In genomic region chr5:67262956-67263355, GRCh38 we compare ENCODE assay signal across 25 cellular contexts.
"Had no signal": no experiment of that assay in that cellular context is flagged by ENCODE, and none has a peak within 500 bp of the region (broad histone marks: within the 10 kb centered on the region; RNA-seq: fewer than 3 reads in every experiment).

No MANE protein-coding gene starts in this region.

- H3K9me3 ChIP-seq: left ventricle myocardium inferior, ovary, prostate gland, spleen, suprapubic skin, thoracic aorta, tibial artery, upper lobe of right lung had no signal

- H3K36me3 ChIP-seq: left ventricle myocardium inferior, ovary, prostate gland, spleen, suprapubic skin, thoracic aorta, tibial artery, upper lobe of right lung had no signal

- H3K27ac Mint-ChIP-seq: immature natural killer cell; mesothelial cell of epicardium; natural killer cell; stimulated activated effector memory CD8-positive, alpha-beta T cell treated with anti-CD3 and anti-CD28 coated beads, Interleukin-12 subunit alpha, Interleukin-12 subunit beta, amount 100 ng/mL, for 72 hours; stimulated activated naive CD8-positive, alpha-beta T cell treated with anti-CD3 and anti-CD28 coated beads, Interleukin-15, Interleukin-2, amounts not matched to agents 100 ng/mL and 50 ng/mL, for 24 hours had no signal

- H3K9me3 Mint-ChIP-seq: natural killer cell; stimulated activated effector memory CD8-positive, alpha-beta T cell treated with anti-CD3 and anti-CD28 coated beads, Interleukin-12 subunit alpha, Interleukin-12 subunit beta, amount 100 ng/mL, for 72 hours; stimulated activated naive CD8-positive, alpha-beta T cell treated with anti-CD3 and anti-CD28 coated beads, Interleukin-15, Interleukin-2, amounts not matched to agents 100 ng/mL and 50 ng/mL, for 24 hours had no signal

- H3K4me1 ChIP-seq: prostate gland, spleen had no signal

- H3K27me3 Mint-ChIP-seq: stimulated activated naive CD8-positive, alpha-beta T cell treated with anti-CD3 and anti-CD28 coated beads, Interleukin-15, Interleukin-2, amounts not matched to agents 100 ng/mL and 50 ng/mL, for 24 hours had no signal

- H3K36me3 Mint-ChIP-seq: immature natural killer cell; mesothelial cell of epicardium; natural killer cell; stimulated activated effector memory CD8-positive, alpha-beta T cell treated with anti-CD3 and anti-CD28 coated beads, Interleukin-12 subunit alpha, Interleukin-12 subunit beta, amount 100 ng/mL, for 72 hours had no signal

- ATAC-seq: right cardiac atrium; sciatic nerve; stimulated activated effector memory CD8-positive, alpha-beta T cell treated with anti-CD3 and anti-CD28 coated beads, Interleukin-12 subunit alpha, Interleukin-12 subunit beta, amount 100 ng/mL, for 72 hours; upper lobe of right lung had no signal

- DNase-seq: hypothalamus; immature natural killer cell; kidney; left ventricle myocardium inferior; mesendoderm; naive B cell; natural killer cell; ovary; posterior cingulate gyrus; retina; right cardiac atrium; small intestine; spleen; stimulated activated CD4-positive, alpha-beta T cell treated with anti-CD3 and anti-CD28 coated beads, Interleukin-4, amount 100 ng/mL, for 24 hours; stimulated activated naive CD4-positive, alpha-beta T cell; tibial artery; upper lobe of right lung had no signal

- H3K27ac ChIP-seq: left ventricle myocardium inferior, ovary, prostate gland, spleen, suprapubic skin, thoracic aorta, tibial artery, upper lobe of right lung had no signal

- H3K4me3 ChIP-seq: left ventricle myocardium inferior, lung, ovary, prostate gland, spleen, suprapubic skin, thoracic aorta, tibial artery, upper lobe of right lung had no signal

- H3K4me3 Mint-ChIP-seq: immature natural killer cell; mesothelial cell of epicardium; naive B cell; natural killer cell; stimulated activated effector memory CD8-positive, alpha-beta T cell treated with anti-CD3 and anti-CD28 coated beads, Interleukin-12 subunit alpha, Interleukin-12 subunit beta, amount 100 ng/mL, for 72 hours; stimulated activated naive CD8-positive, alpha-beta T cell treated with anti-CD3 and anti-CD28 coated beads, Interleukin-15, Interleukin-2, amounts not matched to agents 100 ng/mL and 50 ng/mL, for 24 hours had no signal

- H3K27me3 ChIP-seq: ovary, spleen, suprapubic skin, tibial artery, upper lobe of right lung had no signal

- H3K4me1 Mint-ChIP-seq: immature natural killer cell; naive B cell; stimulated activated effector memory CD8-positive, alpha-beta T cell treated with anti-CD3 and anti-CD28 coated beads, Interleukin-12 subunit alpha, Interleukin-12 subunit beta, amount 100 ng/mL, for 72 hours had no signal
